In the genomic region with DNA sequence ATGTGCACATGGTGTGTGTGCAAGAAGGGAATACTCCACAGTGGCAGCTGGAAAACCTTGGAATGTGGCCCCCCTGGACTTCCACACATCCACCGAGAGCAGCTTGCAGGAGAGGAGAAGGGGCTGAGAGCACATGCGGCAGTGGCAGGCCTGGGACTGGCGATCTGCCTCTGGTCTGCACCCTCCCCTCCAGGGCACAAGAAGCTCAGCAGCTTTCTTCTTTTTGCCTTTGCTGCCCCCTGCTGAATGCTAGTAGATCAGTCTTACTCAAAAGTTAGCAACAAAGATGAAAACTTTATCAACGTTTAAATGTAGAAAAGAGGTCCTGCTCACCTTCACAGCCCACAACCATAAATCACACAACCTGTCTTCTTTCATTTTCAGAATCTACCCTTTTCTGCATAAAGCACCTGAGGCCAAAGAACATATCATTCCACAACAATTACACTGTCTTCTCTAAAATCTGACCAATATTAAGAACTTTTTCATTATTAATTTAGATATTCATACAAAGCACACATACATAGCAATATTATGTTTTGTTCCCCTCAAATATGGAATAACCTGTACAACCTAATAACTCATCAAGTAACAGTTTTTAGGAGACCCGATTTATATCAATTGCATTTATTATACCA, we compare ENCODE assay signal across 8 cellular contexts. TPM values are rescaled to one million over a fixed set of nuclear protein-coding genes. Genes with fewer than 3 reads are reported as not detected.
DNase-seq lines count a peak whose midpoint lies in the region; ATAC-seq and TF ChIP-seq lines count a peak whose summit lies in the region.

No MANE protein-coding gene starts in this region.

- no peak overlapping the region for H3K27ac ChIP-seq in gastrocnemius medialis

- in situ Hi-C loops in gastrocnemius medialis (cut with MboI; ENCODE audit: low sequenced_read_pairs in 4 of 4), result no loop called here

- peaks cover 6 to 59% of the 10 kb centered on the region in 2 donors for H3K36me3 ChIP-seq in gastrocnemius medialis

- no peak for TF ChIP-seq POLR2A in gastrocnemius medialis (IDR thresholded peaks at IDR 0.05)

- no peak for TF ChIP-seq CTCF in gastrocnemius medialis (IDR thresholded peaks at IDR 0.05 in 4 of 5, conservative IDR thresholded peaks at IDR 0.05 in 1 of 5)

- H3K9me3 ChIP-seq in gastrocnemius medialis, result no peaks in the 10 kb centered on the region

- peak; percentile 75 for DNase-seq in DMS 273 (lab: John Stamatoyannopoulos, UW; ENCODE audit: unreplicated experiment)
- DNase-seq in NCI-H2196 treated with DMSO at 0.1 percent for 48 hours (lab: John Stamatoyannopoulos, UW; ENCODE audit: unreplicated experiment), result peak; percentile 6
- peak; percentile 74 for DNase-seq in amniotic epithelial cell (ENCODE audit: low read depth)
- no peak for DNase-seq in left ventricle myocardium superior
- peak; percentile 63 for DNase-seq in sciatic nerve (ENCODE audit: low spot score)
- DNase-seq in gastrocnemius medialis, result no peak

- intact Hi-C loops in left ventricle myocardium superior (cut with micrococcal nuclease), result no loop called here
- intact Hi-C loops in sciatic nerve (cut with DNase I), result no loop called here
- intact Hi-C loops in gastrocnemius medialis (cut with DNase I; ENCODE audit: low total_unique reads), result no loop called here

- H3K4me1 ChIP-seq in gastrocnemius medialis, result no peaks in the 10 kb centered on the region

- H3K4me3 ChIP-seq in gastrocnemius medialis, result no peak overlapping the region

- ATAC-seq in GM21576 (IDR thresholded peaks at IDR 0.05; ENCODE audit: unreplicated experiment) (peak; percentile 47), left ventricle myocardium superior (peak; percentile 75), sciatic nerve (peak; percentile 63), gastrocnemius medialis (no peak), GM21390 (IDR thresholded peaks at IDR 0.05; ENCODE audit: unreplicated experiment) (no peak)

- no peaks in the 10 kb centered on the region for H3K27me3 ChIP-seq in gastrocnemius medialis

RNA-seq across cellular contexts. Expression of gene TGFBRAP1, which starts 34.6 kb away (rescaled TPM):
- 9.8 TPM for total RNA-seq in left ventricle myocardium superior
- 20.6 TPM for total RNA-seq in sciatic nerve
- total RNA-seq in gastrocnemius medialis, result 10 to 100 TPM; 19.7 to 28.9 (median 20.3) TPM

RNA-seq across cellular contexts. Expression of gene C2orf49, which starts 42.4 kb away (rescaled TPM):
- total RNA-seq in left ventricle myocardium superior, result 18.6 TPM
- 30.6 TPM for total RNA-seq in sciatic nerve
- 10 to 100 TPM; 12.8 to 26.7 (median 18.6) TPM for total RNA-seq in gastrocnemius medialis

RNA-seq across cellular contexts. Expression of gene GPR45, which starts 53.4 kb away (rescaled TPM):
- total RNA-seq in left ventricle myocardium superior, result not detected
- total RNA-seq in sciatic nerve, result not detected
- total RNA-seq in gastrocnemius medialis, result not detected

Comparison
In these comparisons a context has a peak if more than half of its experiments do, and no peak if none do; other contexts are left out.
1. DNase-seq: peak in DMS 273 (single experiment), NCI-H2196 treated with DMSO at 0.1 percent for 48 hours (single experiment), amniotic epithelial cell (single experiment) and sciatic nerve (single experiment); none in left ventricle myocardium superior (single experiment) and gastrocnemius medialis (0 of 2).
2. ATAC-seq: peak in GM21576 (single experiment), left ventricle myocardium superior (single experiment) and sciatic nerve (single experiment); none in gastrocnemius medialis (0 of 2) and GM21390 (single experiment).